ENCODE assay signal across 8 cellular contexts in genomic region chr6:32118782-32119628, GRCh38. TPM values are rescaled to one million over a fixed set of nuclear protein-coding genes. Genes with fewer than 3 reads are reported as not detected.
DNase-seq lines count a peak whose midpoint lies in the region; ATAC-seq and TF ChIP-seq lines count a peak whose summit lies in the region.

No MANE protein-coding gene starts in this region.

- H4K20me1 ChIP-seq in OCI-LY7 (ENCODE audit: insufficient read depth, low read length), result no peaks in the 10 kb centered on the region

- H2AFZ ChIP-seq in OCI-LY7 (ENCODE audit: low read length), result no peak overlapping the region

- no peak for ATAC-seq in HG02970 (IDR thresholded peaks at IDR 0.05; ENCODE audit: low FRiP score, unreplicated experiment)

- peak; percentile 90 for TF ChIP-seq CTCF in OCI-LY7 (conservative IDR thresholded peaks at IDR 0.05; ENCODE audit: low read length)
- peak; percentile 55 for TF ChIP-seq CTCF in endothelial cell (IDR thresholded peaks at IDR 0.05; ENCODE audit: unreplicated experiment)

- intact Hi-C loops in OCI-LY7 (cut with micrococcal nuclease; ENCODE audit: unreplicated experiment), result loop anchor here (1.0 to 2.0 kb wide), 2 partner anchors 35 to 76 kb away; partner anchors contain the start of gene PPT2

- H3K79me2 ChIP-seq in OCI-LY7 (ENCODE audit: insufficient read depth, low read depth, low read length), result no peaks in the 10 kb centered on the region

- DNase-seq in COLO668 (lab: John Stamatoyannopoulos, UW; ENCODE audit: unreplicated experiment) (peak; percentile 70), HUDEP-2 (lab: John Stamatoyannopoulos, UW; ENCODE audit: unreplicated experiment in 76 of 76) (peak in 70 of 76 experiments; percentile 40 to 92 (median 80)), OCI-LY7 (ENCODE audit: low spot score) (peak; percentile 82), activated T-cell treated with anti-CD3 and anti-CD28 coated beads for 1 hour (ENCODE audit: low read depth) (peak; percentile 54), endothelial cell (ENCODE audit: low spot score) (peak; percentile 85), middle frontal gyrus (ENCODE audit: extremely low spot score, low spot score) (peak; percentile 72)
- peak; percentile 38 for DNase-seq in stimulated activated CD8-positive, alpha-beta memory T cell treated with anti-CD3 and anti-CD28 coated beads, Interleukin-15, amount 100 ng/mL, for 24 hours (ENCODE audit: low read depth)

- no peak overlapping the region for H3K27ac ChIP-seq in OCI-LY7 (ENCODE audit: low read depth, low read length, poor library complexity, severe bottlenecking)

- H3K4me3 ChIP-seq in OCI-LY7 (ENCODE audit: low read depth, low read length, poor library complexity, severe bottlenecking), result no peak overlapping the region

- no peaks in the 10 kb centered on the region for H3K9me2 ChIP-seq in OCI-LY7 (ENCODE audit: insufficient read depth, low read length)

- peaks cover 5% of the 10 kb centered on the region for H3K4me1 Mint-ChIP-seq in endothelial cell (ENCODE audit: unreplicated experiment)

- CTCF ChIA-PET in OCI-LY7 (lab: Charles Lee; ENCODE audit: unreplicated experiment), result interaction anchor here (1.8 kb wide), 1 partner anchor 9 kb away, joined by 7 read pairs; the partner anchor contains the start of gene ATF6B

- peaks cover 5% of the 10 kb centered on the region for H3K4me1 ChIP-seq in OCI-LY7 (ENCODE audit: insufficient read depth, low read length, poor library complexity, severe bottlenecking)

- peak overlapping the region; percentile 22; the same call in 1 of the 2 replicates for H3K4me2 ChIP-seq in OCI-LY7 (ENCODE audit: low read length)

- peaks cover 9% of the 10 kb centered on the region for H3K27me3 Mint-ChIP-seq in endothelial cell (ENCODE audit: unreplicated experiment)

- H3K36me3 Mint-ChIP-seq in endothelial cell (ENCODE audit: low read depth, unreplicated experiment), result peaks cover 30% of the 10 kb centered on the region

- POLR2A ChIA-PET in OCI-LY7 (lab: Charles Lee), result no interaction called here

- H3K9me3 Mint-ChIP-seq in endothelial cell (ENCODE audit: unreplicated experiment), result no peaks in the 10 kb centered on the region

- H3K4me3 Mint-ChIP-seq in endothelial cell (ENCODE audit: unreplicated experiment), result no peak overlapping the region

- peaks cover 80% of the 10 kb centered on the region for H3K36me3 ChIP-seq in OCI-LY7 (ENCODE audit: insufficient read depth, low read length)

- no TSS peak for BruUV-seq in OCI-LY7 (replicated peaks; lab: Mats Ljungman, UMichigan)

- H3K9me3 ChIP-seq in OCI-LY7 (ENCODE audit: low read length), result no peaks in the 10 kb centered on the region

- H3K27ac Mint-ChIP-seq in endothelial cell (ENCODE audit: unreplicated experiment), result no peak overlapping the region

RNA-seq across cellular contexts. Expression of gene ATF6B, which starts 9.0 kb away (rescaled TPM):
- total RNA-seq in OCI-LY7 (2014; rRNA removed; shearing (Covaris generic)), result 44.8 and 57.7 TPM in 2 replicates
- total RNA-seq in OCI-LY7 (2022) (122 and 125 TPM in 2 replicates), endothelial cell (ENCODE audit: unreplicated experiment) (72.9 TPM)

RNA-seq across cellular contexts. Expression of gene TNXB, which starts 9.9 kb away (rescaled TPM):
- 1.7 and 7.1 TPM in 2 replicates for total RNA-seq in OCI-LY7 (2014; rRNA removed; shearing (Covaris generic))
- 9.2 and 10.5 TPM in 2 replicates for total RNA-seq in OCI-LY7 (2022)
- 7.5 TPM for total RNA-seq in endothelial cell (ENCODE audit: unreplicated experiment)

RNA-seq across cellular contexts. Expression of gene FKBPL, which starts 11.1 kb away (rescaled TPM):
- 10.1 and 11.6 TPM in 2 replicates for total RNA-seq in OCI-LY7 (2014; rRNA removed; shearing (Covaris generic))
- 8.2 and 8.4 TPM in 2 replicates for total RNA-seq in OCI-LY7 (2022)
- 5.2 TPM for total RNA-seq in endothelial cell (ENCODE audit: unreplicated experiment)

RNA-seq across cellular contexts. Expression of gene PRRT1, which starts 32.7 kb away (rescaled TPM):
- total RNA-seq in OCI-LY7 (2014; rRNA removed; shearing (Covaris generic)), result 0.13 and 0.47 TPM in 2 replicates
- 2.4 and 3.5 TPM in 2 replicates for total RNA-seq in OCI-LY7 (2022)
- total RNA-seq in endothelial cell (ENCODE audit: unreplicated experiment), result 2.1 TPM

RNA-seq across cellular contexts. Expression of gene PPT2, which starts 34.9 kb away (rescaled TPM):
- 111 and 130 TPM in 2 replicates for total RNA-seq in OCI-LY7 (2014; rRNA removed; shearing (Covaris generic))
- total RNA-seq in OCI-LY7 (2022) (34.1 and 39.0 TPM in 2 replicates), endothelial cell (ENCODE audit: unreplicated experiment) (44.4 TPM)
